Comparison of ENCODE assay signal across 28 cellular contexts in genomic region chr19:30426864-30427263, GRCh38. TPM values are rescaled to one million over a fixed set of nuclear protein-coding genes. Genes with fewer than 3 reads are reported as not detected.
"Had no signal": no experiment of that assay in that cellular context is flagged by ENCODE, and none has a peak within 500 bp of the region (broad histone marks: within the 10 kb centered on the region; RNA-seq: fewer than 3 reads in every experiment).

No MANE protein-coding gene starts in this region.

- ATAC-seq: effector memory CD8-positive, alpha-beta T cell; esophagus mucosa; gastrocnemius medialis; heart right ventricle; left cardiac atrium; left lung; left ventricle myocardium superior had no signal

- H3K4me1 ChIP-seq: esophagus squamous epithelium, gastrocnemius medialis, left lung had no signal

- FAIRE-seq: colon, endometrium, islet of Langerhans, keratinocyte had no signal

- H3K36me3 ChIP-seq: esophagus squamous epithelium, gastrocnemius medialis, heart right ventricle, left lung had no signal

- H3K4me3 ChIP-seq: coronary artery, esophagus squamous epithelium, gastrocnemius medialis, heart right ventricle, left lung, lung had no signal

- H3K9me3 ChIP-seq: esophagus squamous epithelium, gastrocnemius medialis, heart right ventricle, left lung had no signal

- DNase-seq: effector CD8-positive, alpha-beta T cell; effector memory CD8-positive, alpha-beta T cell; endodermal cell; erythroblast; esophagus squamous epithelium; foreskin fibroblast; foreskin melanocyte; gastrocnemius medialis; glutamatergic neuron; heart right ventricle; hippocampal formation; left cardiac atrium; left lung; left ventricle myocardium superior; mammary epithelial cell; mesendoderm; midbrain had no signal

- H3K27me3 ChIP-seq: esophagus squamous epithelium, gastrocnemius medialis had no signal

- H3K27ac ChIP-seq: coronary artery, epithelial cell of prostate, esophagus squamous epithelium, gastrocnemius medialis, heart right ventricle, left lung had no signal

RNA-seq across cellular contexts. Expression of gene ZNF536, which starts 54.7 kb away (rescaled TPM):
- total RNA-seq: dermis microvascular lymphatic vessel endothelial cell, endodermal cell, glomerular endothelial cell, mammary epithelial cell, mononuclear cell had no signal
- polyA plus RNA-seq: keratinocyte, mammary epithelial cell had no signal
